17 cellular contexts compared by ENCODE assay signal in genomic region chr10:511849-512191, GRCh38.
DNase-seq lines count a peak whose midpoint lies in the region; ATAC-seq and TF ChIP-seq lines count a peak whose summit lies in the region.
"Had no signal": no experiment of that assay in that cellular context is flagged by ENCODE, and none has a peak within 500 bp of the region (broad histone marks: within the 10 kb centered on the region; RNA-seq: fewer than 3 reads in every experiment).

No MANE protein-coding gene starts in this region.

- H3K4me3 ChIP-seq in DOHH2 (ENCODE audit: low read length) (peak overlapping the region; percentile 87), mesenchymal stem cell (ENCODE audit: insufficient read depth in 1 of 2, low read depth in 1 of 2, low read length in 2 of 2) (no peak overlapping the region), stomach (no peak overlapping the region), MG63 (no peak overlapping the region), suprapubic skin (no peak overlapping the region)
- H3K4me3 ChIP-seq in CD8-positive, alpha-beta T cell (ENCODE audit: low read depth, low read length), result no peak overlapping the region
- H3K4me3 ChIP-seq: left lung, uterus had no signal

- H2BK12ac ChIP-seq in mesenchymal stem cell (ENCODE audit: low read length in 2 of 2), result no peak overlapping the region

- no peaks in the 10 kb centered on the region for H3K9me3 Mint-ChIP-seq in CD8-positive, alpha-beta T cell
- H3K9me3 Mint-ChIP-seq: IgD-negative memory B cell had no signal

- H3K4ac ChIP-seq in mesenchymal stem cell (ENCODE audit: low read depth in 1 of 2, low read length in 2 of 2), result no peak overlapping the region

- no peak overlapping the region for H3K27ac Mint-ChIP-seq in CD8-positive, alpha-beta T cell
- H3K27ac Mint-ChIP-seq: IgD-negative memory B cell had no signal

- POLR2A ChIA-PET in CD8-positive, alpha-beta T cell (lab: Charles Lee), result no interaction called here

- peak overlapping the region; percentile 59 for H3K9ac ChIP-seq in mesenchymal stem cell (ENCODE audit: low read length)

- no peak overlapping the region for H2AFZ ChIP-seq in mesenchymal stem cell (ENCODE audit: low read depth, low read length)

- DNase-seq in caudate nucleus (lab: John Stamatoyannopoulos, UW) (no peak), mesenchymal stem cell (no peak), stomach (no peak), MG63 (no peak), suprapubic skin (ENCODE audit: low spot score in 2 of 2) (no peak)
- no peak for DNase-seq in CD8-positive, alpha-beta T cell
- DNase-seq: activated gamma-delta T cell; left lung; MM.1S; NCI-H1694 treated with DMSO at 0.1 percent for 48 hours; NK-92 treated with Interleukin-12 subunit alpha and Interleukin-12 subunit beta, amount 100 ng/mL, for 24 hours; stimulated activated CD4-positive, alpha-beta T cell treated with anti-CD3 and anti-CD28 coated beads, Interleukin-2, amount 100 ng/mL, for 24 hours; stimulated activated naive CD4-positive, alpha-beta T cell treated with Interleukin-2 at 50 U/mL for 16 hours; uterus had no signal

- H3K18ac ChIP-seq in mesenchymal stem cell (ENCODE audit: low read depth in 1 of 2, low read length in 2 of 2), result no peak overlapping the region

- no peaks in the 10 kb centered on the region for H3K9me2 ChIP-seq in DOHH2 (replicated peaks; ENCODE audit: control insufficient read depth, low read length)

- TF ChIP-seq EP300 in stomach (IDR thresholded peaks at IDR 0.05), result no peak
- no peak for TF ChIP-seq EP300 in suprapubic skin (IDR thresholded peaks at IDR 0.05)

- peak overlapping the region; percentile 41 for H4K91ac ChIP-seq in mesenchymal stem cell (ENCODE audit: low read length)

- H3F3A ChIP-seq in DOHH2 (ENCODE audit: control insufficient read depth, insufficient read depth), result peaks cover 43% of the 10 kb centered on the region

- H3K27me3 Mint-ChIP-seq in CD8-positive, alpha-beta T cell (ENCODE audit: low read depth), result peaks cover 6% of the 10 kb centered on the region

- H2BK15ac ChIP-seq in mesenchymal stem cell (ENCODE audit: low read depth, poor library complexity, severe bottlenecking), result no peak overlapping the region

- H4K20me1 ChIP-seq in DOHH2 (ENCODE audit: control insufficient read depth, insufficient read depth, low read depth, low read length), result no peaks in the 10 kb centered on the region

- no peak overlapping the region for H3K14ac ChIP-seq in mesenchymal stem cell (ENCODE audit: low read length in 2 of 2)

- no peaks in the 10 kb centered on the region for H3K36me3 Mint-ChIP-seq in CD8-positive, alpha-beta T cell
- H3K36me3 Mint-ChIP-seq: IgD-negative memory B cell had no signal

- H3K36me3 ChIP-seq in DOHH2 (ENCODE audit: control insufficient read depth, low read length) (peaks cover 59% of the 10 kb centered on the region), mesenchymal stem cell (ENCODE audit: control insufficient read depth in 1 of 2, insufficient read depth in 2 of 2, low read depth in 1 of 2, low read length in 2 of 2) (peaks cover 15 to 36% of the 10 kb centered on the region in 2 experiments), stomach (peaks cover 0 to 14% (median under 1%) of the 10 kb centered on the region in 4 donors), MG63 (no peaks in the 10 kb centered on the region; the same call in 1 of the 2 replicates), suprapubic skin (no peaks in the 10 kb centered on the region)
- no peaks in the 10 kb centered on the region for H3K36me3 ChIP-seq in CD8-positive, alpha-beta T cell (ENCODE audit: insufficient read depth, low read length)
- H3K36me3 ChIP-seq: left lung, uterus had no signal

- H3K4me3 Mint-ChIP-seq in CD8-positive, alpha-beta T cell, result no peak overlapping the region

- H3K4me1 Mint-ChIP-seq in CD8-positive, alpha-beta T cell (ENCODE audit: low read depth), result peaks cover 14% of the 10 kb centered on the region

- peak overlapping the region; percentile 44 for H2BK120ac ChIP-seq in mesenchymal stem cell (ENCODE audit: low read depth, low read length)

- peaks cover 60% of the 10 kb centered on the region for H3K79me1 ChIP-seq in mesenchymal stem cell (replicated peaks; ENCODE audit: low read length, poor library complexity, severe bottlenecking)

- H2BK5ac ChIP-seq in mesenchymal stem cell (ENCODE audit: low read depth, low read length, poor library complexity, severe bottlenecking), result no peak overlapping the region

- H3K79me2 ChIP-seq in DOHH2 (ENCODE audit: control insufficient read depth, low read length), result peaks cover 74% of the 10 kb centered on the region

- CTCF ChIA-PET in CD8-positive, alpha-beta T cell (lab: Charles Lee), result no interaction called here

- H3K9me3 ChIP-seq in DOHH2 (ENCODE audit: control insufficient read depth, insufficient read depth, low read length) (peaks cover 8% of the 10 kb centered on the region; the same call in 1 of the 2 replicates), mesenchymal stem cell (ENCODE audit: control insufficient read depth, low read length) (no peaks in the 10 kb centered on the region), stomach (no peaks in the 10 kb centered on the region), MG63 (no peaks in the 10 kb centered on the region), suprapubic skin (no peaks in the 10 kb centered on the region)
- no peaks in the 10 kb centered on the region for H3K9me3 ChIP-seq in CD8-positive, alpha-beta T cell (ENCODE audit: low read length)
- H3K9me3 ChIP-seq: left lung, uterus had no signal

- TF ChIP-seq CTCF in DOHH2 (IDR thresholded peaks at IDR 0.05; ENCODE audit: low read depth, low read length, poor library complexity, severe bottlenecking) (no peak), stomach (IDR thresholded peaks at IDR 0.05) (no peak), suprapubic skin (IDR thresholded peaks at IDR 0.05) (no peak)
- no peak for TF ChIP-seq CTCF in CD8-positive, alpha-beta T cell (IDR thresholded peaks at IDR 0.05)

- H3K4me1 ChIP-seq in DOHH2 (ENCODE audit: control insufficient read depth, low read length), result peaks cover 89% of the 10 kb centered on the region
- H3K4me1 ChIP-seq in mesenchymal stem cell (ENCODE audit: control insufficient read depth, insufficient read depth, low read depth, low read length), result peaks cover 13% of the 10 kb centered on the region
- peaks cover 7 to 64% (median 40%) of the 10 kb centered on the region in 4 donors for H3K4me1 ChIP-seq in stomach
- H3K4me1 ChIP-seq in suprapubic skin, result peaks cover 21% of the 10 kb centered on the region
- peaks cover 11% of the 10 kb centered on the region for H3K4me1 ChIP-seq in CD8-positive, alpha-beta T cell (ENCODE audit: insufficient read depth, low read length)

- no peak overlapping the region for H4K8ac ChIP-seq in mesenchymal stem cell (ENCODE audit: low read length)

- H2AK5ac ChIP-seq in mesenchymal stem cell (ENCODE audit: low read length, severe bottlenecking), result peak overlapping the region; percentile 86

- H3K23ac ChIP-seq in mesenchymal stem cell (ENCODE audit: low read length in 2 of 2), result no peak overlapping the region

- no peak for TF ChIP-seq POLR2A in stomach (IDR thresholded peaks at IDR 0.05)
- no peak for TF ChIP-seq POLR2A in suprapubic skin (IDR thresholded peaks at IDR 0.05)

- ATAC-seq in CD8-positive, alpha-beta T cell, result no peak
- ATAC-seq in GM21786 (IDR thresholded peaks at IDR 0.05; ENCODE audit: unreplicated experiment), result no peak

- H3K27me3 ChIP-seq in DOHH2 (ENCODE audit: control insufficient read depth, low read length) (no peaks in the 10 kb centered on the region), mesenchymal stem cell (ENCODE audit: control insufficient read depth in 1 of 2, insufficient read depth in 1 of 2, low read length in 2 of 2) (no peaks in the 10 kb centered on the region), stomach (no peaks in the 10 kb centered on the region), MG63 (no peaks in the 10 kb centered on the region), suprapubic skin (no peaks in the 10 kb centered on the region)
- H3K27me3 ChIP-seq in CD8-positive, alpha-beta T cell (ENCODE audit: insufficient read depth, low read length), result no peaks in the 10 kb centered on the region
- H3K27me3 ChIP-seq: left lung, uterus had no signal

- H3K4me2 ChIP-seq in DOHH2 (ENCODE audit: low read length), result peak overlapping the region; percentile 92
- no peak overlapping the region for H3K4me2 ChIP-seq in mesenchymal stem cell (ENCODE audit: low read length, poor library complexity, severe bottlenecking)

- 82% methylated on average over 13 of the region's 14 CpGs for WGBS in mesenchymal stem cell
- WGBS in stomach, 5 donors, result 58 to 79% (median 74%) methylated on average over 14 of the region's 14 CpGs
- 90% methylated on average over 14 of the region's 14 CpGs for WGBS in suprapubic skin

- peak overlapping the region; percentile 97 for H3K27ac ChIP-seq in DOHH2 (ENCODE audit: low read depth, low read length)
- peak overlapping the region; percentile 90 for H3K27ac ChIP-seq in caudate nucleus (ENCODE audit: low read depth, low read length)
- H3K27ac ChIP-seq in mesenchymal stem cell (ENCODE audit: low read length, poor library complexity, severe bottlenecking), result no peak overlapping the region
- peak overlapping the region in 4 of 5 donors; percentile 61 to 79 (median 68) for H3K27ac ChIP-seq in stomach
- H3K27ac ChIP-seq in suprapubic skin, result no peak overlapping the region
- H3K27ac ChIP-seq in CD8-positive, alpha-beta T cell (ENCODE audit: low read depth, low read length), result no peak overlapping the region
- H3K27ac ChIP-seq: uterus had no signal

- intact Hi-C loops in stomach (cut with DNase I; ENCODE audit: low total_unique reads), result loop anchor here (10.0 kb wide), 1 partner anchor 173 kb away; the partner anchor contains the start of gene DIP2C
- intact Hi-C loops in CD8-positive, alpha-beta T cell (cut with DNase I, micrococcal nuclease), result loop anchor here in 1 of 2 experiments (10.0 kb wide), 1 partner anchor 563 kb away; no protein-coding TSS in a partner anchor

Comparison
In these comparisons a context has a peak if more than half of its experiments do, and no peak if none do; other contexts are left out.
1. H3K27ac ChIP-seq: peak in DOHH2 (single experiment), caudate nucleus (single experiment) and stomach (4 of 5); none in mesenchymal stem cell (single experiment), suprapubic skin (single experiment) and CD8-positive, alpha-beta T cell (single experiment).